In genomic region chr18:77043541-77044280, GRCh38 we compare ENCODE assay signal across 20 cellular contexts.
DNase-seq lines count a peak whose midpoint lies in the region; ATAC-seq and TF ChIP-seq lines count a peak whose summit lies in the region.
"Had no signal": no experiment of that assay in that cellular context is flagged by ENCODE, and none has a peak within 500 bp of the region (broad histone marks: within the 10 kb centered on the region; RNA-seq: fewer than 3 reads in every experiment).

No MANE protein-coding gene starts in this region.

- BruUV-seq in Calu3 (replicated peaks; lab: Mats Ljungman, UMichigan): no TSS peak

- H3K4me1 Mint-ChIP-seq in Calu3 (ENCODE audit: low read depth, unreplicated experiment) (peaks cover 14% of the 10 kb centered on the region), WTC11 (peaks cover 11% of the 10 kb centered on the region), glutamatergic neuron (ENCODE audit: low read depth, unreplicated experiment) (peaks cover 64% of the 10 kb centered on the region), progenitor cell of endocrine pancreas (ENCODE audit: low read depth) (no peaks in the 10 kb centered on the region)

- ATAC-seq in WTC11: no peak
- ATAC-seq: activated T-cell treated with anti-CD3 and anti-CD28 coated beads, Interleukin-2, amount 50 U/mL, for 72 hours had no signal

- DNase-seq in Calu3 (no peak), WTC11 (ENCODE audit: low spot score) (no peak), glutamatergic neuron (no peak), progenitor cell of endocrine pancreas (ENCODE audit: low spot score, unreplicated experiment) (no peak), COLO829 (ENCODE audit: low spot score) (no peak), DMS79 treated with DMSO at 0.1 percent for 48 hours (lab: John Stamatoyannopoulos, UW) (no peak), ecto neural progenitor cell (ENCODE audit: low spot score) (no peak), KBM-7 (no peak)
- DNase-seq: activated naive CD8-positive, alpha-beta T cell treated with anti-CD3 and anti-CD28 coated beads for 36 hours; activated T-cell treated with anti-CD3 and anti-CD28 coated beads, Interleukin-2, amount 50 U/mL, for 72 hours; foreskin melanocyte; Kasumi-1; kidney glomerular epithelial cell; NCI-H1092 treated with DMSO at 0.1 percent for 48 hours; NCI-H2081; retina; stimulated activated CD4-positive, alpha-beta T cell treated with anti-CD3 and anti-CD28 coated beads, Interleukin-12 subunit alpha, Interleukin-12 subunit beta, amount 100 ng/mL, for 4 hours; stimulated activated CD8-positive, alpha-beta memory T cell treated with anti-CD3 and anti-CD28 coated beads, Interleukin-4, amount 100 ng/mL, for 48 hours; T-cell had no signal

- CTCF ChIA-PET in Calu3 (lab: Charles Lee) (no interaction called here), WTC11 (lab: Charles Lee) (interaction anchor here (1.2 kb wide), 1 partner anchor 37 kb away, joined by 4 read pairs; no protein-coding TSS in a partner anchor)

- POLR2A ChIA-PET in WTC11 (lab: Charles Lee): no interaction called here

- in situ Hi-C loops in KBM-7 (cut with MboI; ENCODE audit: low pct_unique_long_range_greater_than_20kb, low sequenced_read_pairs): no loop called here

- H3K27me3 Mint-ChIP-seq in Calu3 (ENCODE audit: unreplicated experiment) (no peaks in the 10 kb centered on the region), WTC11 (ENCODE audit: low read depth) (no peaks in the 10 kb centered on the region), glutamatergic neuron (ENCODE audit: unreplicated experiment) (peaks cover 10% of the 10 kb centered on the region), progenitor cell of endocrine pancreas (no peaks in the 10 kb centered on the region)
- H3K27me3 Mint-ChIP-seq: activated naive CD8-positive, alpha-beta T cell treated with anti-CD3 and anti-CD28 coated beads for 36 hours; memory B cell; T-cell had no signal

- peak overlapping the region; percentile 23 for H3K27ac Mint-ChIP-seq in Calu3 (ENCODE audit: unreplicated experiment)
- H3K27ac Mint-ChIP-seq in WTC11: peak overlapping the region; percentile 49
- peak overlapping the region; percentile 85 for H3K27ac Mint-ChIP-seq in glutamatergic neuron (ENCODE audit: unreplicated experiment)
- H3K27ac Mint-ChIP-seq in progenitor cell of endocrine pancreas: peak overlapping the region; percentile 88
- H3K27ac Mint-ChIP-seq: activated naive CD8-positive, alpha-beta T cell treated with anti-CD3 and anti-CD28 coated beads for 36 hours; activated T-cell treated with anti-CD3 and anti-CD28 coated beads, Interleukin-2, amount 50 U/mL, for 72 hours; memory B cell; T-cell had no signal

- no peak overlapping the region for H3K4me3 Mint-ChIP-seq in Calu3 (ENCODE audit: low read depth, unreplicated experiment)
- no peak overlapping the region for H3K4me3 Mint-ChIP-seq in WTC11
- peak overlapping the region; percentile 80 for H3K4me3 Mint-ChIP-seq in glutamatergic neuron (ENCODE audit: unreplicated experiment)
- no peak overlapping the region for H3K4me3 Mint-ChIP-seq in progenitor cell of endocrine pancreas (ENCODE audit: low read depth)
- H3K4me3 Mint-ChIP-seq: activated naive CD8-positive, alpha-beta T cell treated with anti-CD3 and anti-CD28 coated beads for 36 hours; activated T-cell treated with anti-CD3 and anti-CD28 coated beads, Interleukin-2, amount 50 U/mL, for 72 hours; memory B cell; T-cell had no signal

- no peak for TF ChIP-seq CTCF in Calu3 (IDR thresholded peaks at IDR 0.05; ENCODE audit: unreplicated experiment)
- TF ChIP-seq CTCF in WTC11 (IDR thresholded peaks at IDR 0.05): no peak
- TF ChIP-seq CTCF in glutamatergic neuron (IDR thresholded peaks at IDR 0.05; ENCODE audit: partially characterized antibody, unreplicated experiment): no peak
- TF ChIP-seq CTCF in progenitor cell of endocrine pancreas (IDR thresholded peaks at IDR 0.05; ENCODE audit: unreplicated experiment): no peak

- intact Hi-C loops in Calu3 (cut with micrococcal nuclease; ENCODE audit: unreplicated experiment): no loop called here

- H3K36me3 Mint-ChIP-seq in Calu3 (ENCODE audit: insufficient read depth, unreplicated experiment) (peaks cover 48% of the 10 kb centered on the region), WTC11 (no peaks in the 10 kb centered on the region), glutamatergic neuron (ENCODE audit: unreplicated experiment) (no peaks in the 10 kb centered on the region), progenitor cell of endocrine pancreas (ENCODE audit: insufficient read depth) (peaks cover 19% of the 10 kb centered on the region)

- H3K9me3 Mint-ChIP-seq in Calu3 (ENCODE audit: low read depth, unreplicated experiment): no peaks in the 10 kb centered on the region
- no peaks in the 10 kb centered on the region for H3K9me3 Mint-ChIP-seq in WTC11
- peaks cover 4% of the 10 kb centered on the region for H3K9me3 Mint-ChIP-seq in glutamatergic neuron (ENCODE audit: unreplicated experiment)
- no peaks in the 10 kb centered on the region for H3K9me3 Mint-ChIP-seq in progenitor cell of endocrine pancreas (ENCODE audit: low read depth)
- H3K9me3 Mint-ChIP-seq: activated T-cell treated with anti-CD3 and anti-CD28 coated beads, Interleukin-2, amount 50 U/mL, for 72 hours; memory B cell; T-cell had no signal

TF ChIP-seq in WTC11, 78 proteins besides CTCF, POLR2A, EP300 and RAD21:
- TF ChIP-seq RORB (CRISPR knock-in tag; IDR thresholded peaks at IDR 0.05): no peak
TF ChIP-seq in WTC11: peak in this region for 0.

Comparison
In these comparisons a context has a peak if more than half of its experiments do, and no peak if none do; other contexts are left out.
1. H3K27ac Mint-ChIP-seq: peak in every context shown above with its lines; median percentile 88 in progenitor cell of endocrine pancreas; 85 in glutamatergic neuron; 49 in WTC11; 23 in Calu3.